ENCODE assay signal across 14 cellular contexts in genomic region chr9:109953813-109954489, GRCh38.
DNase-seq lines count a peak whose midpoint lies in the region; ATAC-seq and TF ChIP-seq lines count a peak whose summit lies in the region.
"Had no signal": no experiment of that assay in that cellular context is flagged by ENCODE, and none has a peak within 500 bp of the region (broad histone marks: within the 10 kb centered on the region; RNA-seq: fewer than 3 reads in every experiment).

No MANE protein-coding gene starts in this region.

- H3K4me1 Mint-ChIP-seq in activated B cell treated with CpG ODN at 0.5 μM for 24 hours, result peaks cover 61% of the 10 kb centered on the region
- peaks cover 17% of the 10 kb centered on the region for H3K4me1 Mint-ChIP-seq in stimulated activated naive CD8-positive, alpha-beta T cell treated with anti-CD3 and anti-CD28 coated beads, Interleukin-15, amount 100 ng/mL, for 72 hours
- peaks cover 24% of the 10 kb centered on the region for H3K4me1 Mint-ChIP-seq in CD4-positive, alpha-beta T cell (ENCODE audit: low read depth)

- no peak overlapping the region for H3K4me2 ChIP-seq in DND-41 (ENCODE audit: insufficient read depth, low read length)
- no peak overlapping the region for H3K4me2 ChIP-seq in HCT116 (ENCODE audit: low read length)

- no peaks in the 10 kb centered on the region for H3K9me3 Mint-ChIP-seq in activated B cell treated with CpG ODN at 0.5 μM for 24 hours
- no peaks in the 10 kb centered on the region for H3K9me3 Mint-ChIP-seq in stimulated activated naive CD8-positive, alpha-beta T cell treated with anti-CD3 and anti-CD28 coated beads, Interleukin-15, amount 100 ng/mL, for 72 hours
- no peaks in the 10 kb centered on the region for H3K9me3 Mint-ChIP-seq in CD4-positive, alpha-beta T cell

- H3K27me3 ChIP-seq in DND-41 (ENCODE audit: insufficient read depth, low read length, poor library complexity) (no peaks in the 10 kb centered on the region), HCT116 (ENCODE audit: insufficient read depth, low read length) (peaks cover 17% of the 10 kb centered on the region; the same call in 1 of the 2 replicates)
- no peaks in the 10 kb centered on the region for H3K27me3 ChIP-seq in CD4-positive, alpha-beta T cell (ENCODE audit: control insufficient read depth, insufficient read depth, low read length)

- H3K27ac ChIP-seq in DND-41 (ENCODE audit: low read length) (no peak overlapping the region), HCT116 (ENCODE audit: low read depth, low read length) (no peak overlapping the region)
- H3K27ac ChIP-seq in CD4-positive, alpha-beta T cell (ENCODE audit: low read depth, low read length), result no peak overlapping the region
- H3K27ac ChIP-seq: GM23248 had no signal

- no peaks in the 10 kb centered on the region for H3K4me1 ChIP-seq in DND-41 (ENCODE audit: insufficient read depth, low read length)
- H3K4me1 ChIP-seq in HCT116 (ENCODE audit: control insufficient read depth in 1 of 2, insufficient read depth in 2 of 2, low read length in 2 of 2), result no peaks in the 10 kb centered on the region

- RAD21 ChIA-PET in HCT116 (lab: Charles Lee; ENCODE audit: low non-redundant PET in 1 of 2, low total read pairs in 2 of 2, uncharacterized antibody in 2 of 2, unreplicated experiment in 2 of 2), result no interaction called here

- no TSS peak for BruUV-seq in HCT116 (replicated peaks; lab: Mats Ljungman, UMichigan)

- no peaks in the 10 kb centered on the region for H3K9me3 ChIP-seq in DND-41 (ENCODE audit: insufficient read depth, low read length, severe bottlenecking)
- H3K9me3 ChIP-seq in HCT116 (ENCODE audit: control insufficient read depth in 1 of 2, insufficient read depth in 1 of 2, low read depth in 1 of 2, low read length in 2 of 2), result no peaks in the 10 kb centered on the region
- no peaks in the 10 kb centered on the region for H3K9me3 ChIP-seq in CD4-positive, alpha-beta T cell (ENCODE audit: control insufficient read depth, low read length)

- H2AFZ ChIP-seq in DND-41 (ENCODE audit: low read depth, low read length) (no peak overlapping the region), HCT116 (ENCODE audit: low read depth, low read length, poor library complexity, severe bottlenecking) (no peak overlapping the region)
- H2AFZ ChIP-seq: GM23248 had no signal

- H3K9ac ChIP-seq in DND-41 (ENCODE audit: low read depth, low read length) (no peak overlapping the region), HCT116 (ENCODE audit: low read length) (no peak overlapping the region)
- H3K9ac ChIP-seq: GM23248 had no signal

- H3K79me2 ChIP-seq in DND-41 (ENCODE audit: insufficient read depth, low read length) (no peaks in the 10 kb centered on the region), HCT116 (ENCODE audit: insufficient read depth, low read length) (no peaks in the 10 kb centered on the region)

- TF ChIP-seq POLR2A in HCT116 (IDR thresholded peaks at IDR 0.05; ENCODE audit: borderline replicate concordance, extremely low read depth, insufficient read depth, insufficient read length), result no peak

- no peak; the same call in 2 of the 3 replicates for ATAC-seq in DND-41 (ENCODE audit: insufficient read depth, low read depth)
- ATAC-seq in HCT116, result no peak
- ATAC-seq in activated B cell treated with CpG ODN at 0.5 μM for 24 hours (ENCODE audit: low read depth), result peak; percentile 75
- no peak for ATAC-seq in stimulated activated naive CD8-positive, alpha-beta T cell treated with anti-CD3 and anti-CD28 coated beads, Interleukin-15, amount 100 ng/mL, for 72 hours
- no peak for ATAC-seq in CD4-positive, alpha-beta T cell (ENCODE audit: poor library complexity)
- ATAC-seq: activated T-cell treated with anti-CD3 and anti-CD28 coated beads, Interleukin-2, amount 50 U/mL, for 72 hours had no signal

- H3K36me3 ChIP-seq in DND-41 (ENCODE audit: insufficient read depth, low read length) (no peaks in the 10 kb centered on the region), HCT116 (ENCODE audit: control insufficient read depth in 1 of 2, insufficient read depth in 2 of 2, low read length in 2 of 2) (no peaks in the 10 kb centered on the region)

- no peaks in the 10 kb centered on the region for H4K20me1 ChIP-seq in DND-41 (ENCODE audit: insufficient read depth, low read length)
- H4K20me1 ChIP-seq in HCT116 (ENCODE audit: insufficient read depth), result no peaks in the 10 kb centered on the region

- peak; percentile 43 for TF ChIP-seq CTCF in DND-41 (IDR thresholded peaks at IDR 0.05; ENCODE audit: borderline replicate concordance, extremely low read depth, low read length, poor library complexity, severe bottlenecking)
- peak; percentile 7 to 78 (median 73); a peak in 4 of 6 replicates for TF ChIP-seq CTCF in HCT116 (IDR thresholded peaks at IDR 0.05 in 2 of 3, conservative IDR thresholded peaks at IDR 0.05 in 1 of 3; ENCODE audit: borderline replicate concordance in 1 of 3, insufficient read depth in 1 of 3, low read depth in 2 of 3, low read length in 2 of 3)
- TF ChIP-seq CTCF in activated B cell treated with CpG ODN at 0.5 μM for 24 hours (IDR thresholded peaks at IDR 0.05), result no peak
- no peak for TF ChIP-seq CTCF in CD4-positive, alpha-beta T cell (IDR thresholded peaks at IDR 0.05)

- H3K36me3 Mint-ChIP-seq in activated B cell treated with CpG ODN at 0.5 μM for 24 hours (ENCODE audit: low read depth), result no peaks in the 10 kb centered on the region
- no peaks in the 10 kb centered on the region for H3K36me3 Mint-ChIP-seq in CD4-positive, alpha-beta T cell (ENCODE audit: low read depth)
- H3K36me3 Mint-ChIP-seq: brain had no signal

- CTCF ChIA-PET in HCT116 (lab: Charles Lee), result no interaction called here
- CTCF ChIA-PET in activated B cell treated with CpG ODN at 0.5 μM for 24 hours (lab: Charles Lee), result interaction anchor here (0.7 to 1.0 kb wide), 3 partner anchors 9 to 47 kb away, joined by 3 read pairs; no protein-coding TSS in a partner anchor
- CTCF ChIA-PET in CD4-positive, alpha-beta T cell (lab: Charles Lee), result no interaction called here

- DNase-seq in DND-41 (no peak), HCT116 (ENCODE audit: low read depth, low spot score) (no peak), activated B cell treated with CpG ODN at 0.5 μM for 24 hours (no peak), myocyte (ENCODE audit: low read depth) (peak; percentile 57), NCI-H2196 (lab: John Stamatoyannopoulos, UW; ENCODE audit: unreplicated experiment) (no peak)
- no peak for DNase-seq in stimulated activated naive CD8-positive, alpha-beta T cell treated with anti-CD3 and anti-CD28 coated beads, Interleukin-15, amount 100 ng/mL, for 72 hours
- DNase-seq in NK-92 treated with Interleukin-12 subunit alpha and Interleukin-12 subunit beta, amount 100 ng/mL, for 24 hours (lab: John Stamatoyannopoulos, UW), result no peak
- DNase-seq in CD4-positive, alpha-beta T cell, result no peak
- DNase-seq: activated T-cell treated with anti-CD3 and anti-CD28 coated beads, Interleukin-2, amount 50 U/mL, for 72 hours; GM23248; NCI-H1436 treated with DMSO at 0.1 percent for 48 hours; NCI-H524; small intestine had no signal

- peak overlapping the region; percentile 63 for H3K27ac Mint-ChIP-seq in activated B cell treated with CpG ODN at 0.5 μM for 24 hours
- H3K27ac Mint-ChIP-seq in stimulated activated naive CD8-positive, alpha-beta T cell treated with anti-CD3 and anti-CD28 coated beads, Interleukin-15, amount 100 ng/mL, for 72 hours, result no peak overlapping the region
- no peak overlapping the region for H3K27ac Mint-ChIP-seq in CD4-positive, alpha-beta T cell
- H3K27ac Mint-ChIP-seq: activated T-cell treated with anti-CD3 and anti-CD28 coated beads, Interleukin-2, amount 50 U/mL, for 72 hours; brain had no signal

- H3K4me3 ChIP-seq in DND-41 (ENCODE audit: low read depth in 1 of 2, low read length in 2 of 2), result no peak overlapping the region
- no peak overlapping the region for H3K4me3 ChIP-seq in HCT116 (replicated peaks in 1 of 2; ENCODE audit: low read depth in 1 of 2, low read length in 2 of 2)
- H3K4me3 ChIP-seq: GM23248 had no signal

- POLR2A ChIA-PET in HCT116 (lab: Charles Lee) (no interaction called here), activated B cell treated with CpG ODN at 0.5 μM for 24 hours (lab: Charles Lee) (interaction anchor here (0.8 to 4.4 kb wide), 8 partner anchors 12 to 47 kb away, joined by 3 to 49 read pairs (median 4); no protein-coding TSS in a partner anchor)
- POLR2A ChIA-PET in CD4-positive, alpha-beta T cell (lab: Charles Lee), result interaction anchor here (0.8 kb wide), 1 partner anchor 14 kb away, joined by 3 read pairs; no protein-coding TSS in a partner anchor

- TF ChIP-seq RAD21 in HCT116 (IDR thresholded peaks at IDR 0.05; ENCODE audit: low read depth), result no peak

- no peaks in the 10 kb centered on the region; the same call in 1 of the 2 replicates for H3K9me2 ChIP-seq in HCT116 (ENCODE audit: insufficient read depth)

- H3K27me3 Mint-ChIP-seq in activated B cell treated with CpG ODN at 0.5 μM for 24 hours, result no peaks in the 10 kb centered on the region
- H3K27me3 Mint-ChIP-seq in stimulated activated naive CD8-positive, alpha-beta T cell treated with anti-CD3 and anti-CD28 coated beads, Interleukin-15, amount 100 ng/mL, for 72 hours, result peaks cover 9% of the 10 kb centered on the region
- no peaks in the 10 kb centered on the region for H3K27me3 Mint-ChIP-seq in CD4-positive, alpha-beta T cell

- intact Hi-C loops in HCT116 (cut with micrococcal nuclease), result no loop called here
- intact Hi-C loops in activated B cell treated with CpG ODN at 0.5 μM for 24 hours (cut with micrococcal nuclease), result loop anchor here (1.0 kb wide), 3 partner anchors 10 to 18 kb away; no protein-coding TSS in a partner anchor
- intact Hi-C loops in CD4-positive, alpha-beta T cell (cut with DNase I, micrococcal nuclease), result no loop called here

- no peak overlapping the region for H3K4me3 Mint-ChIP-seq in activated B cell treated with CpG ODN at 0.5 μM for 24 hours
- no peak overlapping the region for H3K4me3 Mint-ChIP-seq in stimulated activated naive CD8-positive, alpha-beta T cell treated with anti-CD3 and anti-CD28 coated beads, Interleukin-15, amount 100 ng/mL, for 72 hours
- H3K4me3 Mint-ChIP-seq in CD4-positive, alpha-beta T cell, result no peak overlapping the region
- H3K4me3 Mint-ChIP-seq: brain had no signal

TF ChIP-seq in HCT116, 20 proteins besides CTCF, POLR2A, EP300 and RAD21 (continues in another document):
- TF ChIP-seq POLR2AphosphoS5 (IDR thresholded peaks at IDR 0.05; ENCODE audit: low read depth, low read length) (no peak), CBX3 (IDR thresholded peaks at IDR 0.05; ENCODE audit: low read depth) (no peak), EGR1 (IDR thresholded peaks at IDR 0.05; ENCODE audit: low read depth) (no peak), ZNF274 (IDR thresholded peaks at IDR 0.05; ENCODE audit: low read depth, low read length) (no peak), MAX (IDR thresholded peaks at IDR 0.05) (no peak)

Comparison
In these comparisons a context has a peak if more than half of its experiments do, and no peak if none do; other contexts are left out.
1. CTCF ChIP-seq: peak in DND-41 (single experiment) and HCT116 (3 of 3); none in activated B cell treated with CpG ODN at 0.5 μM for 24 hours (single experiment) and CD4-positive, alpha-beta T cell (single experiment).